Comparison of ENCODE assay signal across 1 cellular context in genomic region chr3:131553495-131554247, GRCh38.
TF ChIP-seq lines count a peak whose summit lies in the region.

No MANE protein-coding gene starts in this region.

TF ChIP-seq in HEK293T, 16 proteins besides CTCF, POLR2A, EP300 and RAD21 (continued from another document):
- TF ChIP-seq LEF1 (IDR thresholded peaks at IDR 0.05; ENCODE audit: borderline replicate concordance) (no peak), SP1 (IDR thresholded peaks at IDR 0.05) (no peak), ELF4 (IDR thresholded peaks at IDR 0.05) (no peak), SUZ12 (IDR thresholded peaks at IDR 0.05) (no peak), PKNOX1 (IDR thresholded peaks at IDR 0.05) (no peak), ZNF384 (IDR thresholded peaks at IDR 0.05) (no peak), NFRKB (IDR thresholded peaks at IDR 0.05) (no peak)
